ENCODE assay signal across 8 cellular contexts in the genomic region with DNA sequence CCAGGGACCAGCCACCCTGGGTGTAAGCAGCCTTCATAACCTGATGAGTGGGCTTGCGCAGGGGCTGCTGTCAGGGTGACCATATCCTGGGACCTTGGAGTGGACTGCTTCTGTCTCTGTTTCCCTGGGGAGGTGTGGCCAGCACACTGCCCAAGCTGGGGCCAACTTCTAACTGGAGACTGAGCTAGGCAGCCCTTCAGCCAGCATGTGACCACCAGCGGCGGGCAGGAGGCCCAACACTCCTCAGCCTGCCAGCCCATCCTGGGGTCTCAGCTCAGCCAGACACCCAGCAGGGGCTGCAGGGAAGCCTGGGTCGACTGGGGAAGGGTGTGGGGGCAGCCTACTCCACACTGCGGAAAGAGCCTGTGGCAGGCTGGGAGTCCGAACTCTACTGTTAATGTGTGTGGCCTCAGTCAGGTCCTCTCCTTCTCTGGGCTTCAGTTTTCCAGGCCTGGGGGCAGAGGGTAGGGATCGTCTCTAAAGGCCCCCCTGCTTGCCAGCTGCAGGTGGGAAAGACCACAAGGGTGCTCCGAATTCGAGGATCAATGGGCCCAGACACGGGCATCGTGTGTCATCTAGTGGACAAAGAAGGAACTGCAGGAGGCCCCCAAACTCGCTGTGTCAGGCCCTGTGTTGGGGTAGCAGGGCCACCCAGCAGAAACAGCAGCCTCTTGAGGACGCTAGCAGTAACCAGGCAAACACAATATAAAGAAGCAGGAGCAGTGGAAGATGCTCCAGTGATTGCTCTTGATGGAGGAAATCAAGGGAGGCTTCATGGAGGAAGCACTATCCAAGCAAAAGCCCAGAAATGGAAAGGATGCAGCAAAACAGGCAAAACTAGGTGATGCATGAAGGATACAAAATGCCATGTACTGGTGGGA. TPM values are rescaled to one million over a fixed set of nuclear protein-coding genes. Genes with fewer than 3 reads are reported as not detected.
DNase-seq lines count a peak whose midpoint lies in the region; ATAC-seq and TF ChIP-seq lines count a peak whose summit lies in the region.

No MANE protein-coding gene starts in this region.

- H3K27me3 Mint-ChIP-seq in activated naive CD4-positive, alpha-beta T cell treated with anti-CD3 and anti-CD28 coated beads for 36 hours (ENCODE audit: low read depth): no peaks in the 10 kb centered on the region

- intact Hi-C loops in activated naive CD4-positive, alpha-beta T cell treated with anti-CD3 and anti-CD28 coated beads for 36 hours (cut with micrococcal nuclease): loop anchor here (1.0 to 5.0 kb wide), 4 partner anchors 19 to 226 kb away; no protein-coding TSS in a partner anchor
- intact Hi-C loops in heart right ventricle (cut with DNase I): loop anchor here in 7 of 10 donors (1.0 to 2.0 kb wide), 4 partner anchors 18 to 35 kb away; no protein-coding TSS in a partner anchor

- 34 to 36% methylated on average over 13 of the region's 13 CpGs for WGBS in heart right ventricle, 2 donors

- no peaks in the 10 kb centered on the region for H3K9me3 ChIP-seq in heart right ventricle
- no peaks in the 10 kb centered on the region for H3K9me3 ChIP-seq in skeletal muscle tissue (ENCODE audit: control insufficient read depth in 3 of 3, low read length in 3 of 3)

- no peak overlapping the region for H3K4me3 Mint-ChIP-seq in activated naive CD4-positive, alpha-beta T cell treated with anti-CD3 and anti-CD28 coated beads for 36 hours

- peaks cover 4% of the 10 kb centered on the region for H3K4me1 Mint-ChIP-seq in activated naive CD4-positive, alpha-beta T cell treated with anti-CD3 and anti-CD28 coated beads for 36 hours (ENCODE audit: low read depth)

- H3K4me1 ChIP-seq in heart right ventricle (peaks cover 3 to 54% (median 17%) of the 10 kb centered on the region in 9 donors), skeletal muscle tissue (ENCODE audit: control insufficient read depth in 3 of 3, insufficient read depth in 3 of 3, low read length in 3 of 3) (peaks cover 20 to 58% (median 54%) of the 10 kb centered on the region in 3 donors)

- CTCF ChIA-PET in activated naive CD4-positive, alpha-beta T cell treated with anti-CD3 and anti-CD28 coated beads for 36 hours (lab: Charles Lee): interaction anchor here (0.7 to 8.5 kb wide), 18 partner anchors 7 to 443 kb away, joined by 3 to 81 read pairs (median 4); partner anchors contain the start of genes NISCH and TNNC1

- H3K9ac ChIP-seq in skeletal muscle tissue (ENCODE audit: low read depth in 1 of 3, low read length in 3 of 3): peak overlapping the region in 2 of 3 donors; percentile 45 to 50

- H3K36me3 Mint-ChIP-seq in activated naive CD4-positive, alpha-beta T cell treated with anti-CD3 and anti-CD28 coated beads for 36 hours (ENCODE audit: low read depth): no peaks in the 10 kb centered on the region

- H3K27me3 ChIP-seq in HL-60 (ENCODE audit: insufficient read depth, poor library complexity, severe bottlenecking) (no peaks in the 10 kb centered on the region), heart right ventricle (no peaks in the 10 kb centered on the region), skeletal muscle tissue (ENCODE audit: control insufficient read depth in 3 of 3, insufficient read depth in 3 of 3, low read length in 3 of 3) (no peaks in the 10 kb centered on the region)

- DNase-seq in ELR (ENCODE audit: low read depth) (peak; percentile 72), HL-60 (ENCODE audit: low read depth in 1 of 2, low spot score in 1 of 2) (peak; percentile 55 to 71), heart right ventricle (peak; percentile 54 to 73)
- peak; percentile 79 for DNase-seq in activated naive CD4-positive, alpha-beta T cell treated with anti-CD3 and anti-CD28 coated beads for 36 hours

- TF ChIP-seq CTCF in HL-60 (IDR thresholded peaks at IDR 0.05; ENCODE audit: insufficient read depth, low read length) (peak; percentile 99), heart right ventricle (IDR thresholded peaks at IDR 0.05) (peak in 8 of 9 donors; percentile 99 to 100 (median 100))

- H3K9me3 Mint-ChIP-seq in activated naive CD4-positive, alpha-beta T cell treated with anti-CD3 and anti-CD28 coated beads for 36 hours: no peaks in the 10 kb centered on the region

- H3K27ac Mint-ChIP-seq in activated naive CD4-positive, alpha-beta T cell treated with anti-CD3 and anti-CD28 coated beads for 36 hours: no peak overlapping the region

- H3K36me3 ChIP-seq in heart right ventricle (peaks cover 0 to 15% (median 0%) of the 10 kb centered on the region in 9 donors), skeletal muscle tissue (ENCODE audit: control insufficient read depth in 3 of 3, insufficient read depth in 3 of 3, low read length in 3 of 3) (peaks cover 0 to 15% (median 13%) of the 10 kb centered on the region in 3 donors)

- H3K27ac ChIP-seq in HL-60 (replicated peaks): no peak overlapping the region
- peak overlapping the region in 7 of 10 donors; percentile 28 to 68 (median 49) for H3K27ac ChIP-seq in heart right ventricle
- H3K27ac ChIP-seq in skeletal muscle tissue (ENCODE audit: low read depth, low read length): peak overlapping the region; percentile 25

- peak; percentile 67 for ATAC-seq in SK-N-SH treated with all-trans-retinoic acid at 6 μM for 48 hours
- peak; percentile 3 to 47 (median 30) for ATAC-seq in heart right ventricle
- ATAC-seq in GM19397 (IDR thresholded peaks at IDR 0.05; ENCODE audit: unreplicated experiment): no peak
- ATAC-seq in GM18870 (IDR thresholded peaks at IDR 0.05; ENCODE audit: unreplicated experiment): no peak

- H3K4me3 ChIP-seq in HL-60 (replicated peaks; ENCODE audit: insufficient read depth, low read length) (no peak overlapping the region), heart right ventricle (no peak overlapping the region), skeletal muscle tissue (ENCODE audit: low read length in 3 of 3) (no peak overlapping the region)

TF ChIP-seq in SK-N-SH treated with all-trans-retinoic acid at 6 μM for 48 hours, 23 proteins besides CTCF, POLR2A, EP300 and RAD21:
- TF ChIP-seq ZNF8 (CRISPR knock-in tag; IDR thresholded peaks at IDR 0.05): no peak
- peak; percentile 71; the same call in 1 of the 2 replicates for TF ChIP-seq ZFP3 (CRISPR knock-in tag; IDR thresholded peaks at IDR 0.05)

RNA-seq across cellular contexts. Expression of gene SEMA3G, which starts 2.0 kb away (rescaled TPM):
- not detected for total RNA-seq in activated naive CD4-positive, alpha-beta T cell treated with anti-CD3 and anti-CD28 coated beads for 36 hours
- total RNA-seq in heart right ventricle (10 to 100 TPM in 9 of 10 donors, 1 to 10 TPM in 1; 8.3 to 17.8 (median 16.2) TPM), skeletal muscle tissue (4.7 TPM)
- polyA plus RNA-seq in heart right ventricle: 10 to 100 TPM; 12.1 to 13.1 TPM

RNA-seq across cellular contexts. Expression of gene TNNC1, which starts 7.0 kb away (rescaled TPM):
- total RNA-seq in activated naive CD4-positive, alpha-beta T cell treated with anti-CD3 and anti-CD28 coated beads for 36 hours: 1 to 10 TPM; 7.2 to 7.6 TPM
- total RNA-seq in heart right ventricle (1,000 to 10,000 TPM; 6,035 to 9,296 (median 8,226) TPM), skeletal muscle tissue (461 TPM)
- polyA plus RNA-seq in heart right ventricle: over 10,000 TPM in 1 of 2 donors, 1,000 to 10,000 TPM in 1; 9,937 to 18,066 TPM

RNA-seq across cellular contexts. Expression of gene NISCH, which starts 8.5 kb away (rescaled TPM):
- total RNA-seq in activated naive CD4-positive, alpha-beta T cell treated with anti-CD3 and anti-CD28 coated beads for 36 hours: 10 to 100 TPM; 50.4 to 52.5 TPM
- total RNA-seq in heart right ventricle (10 to 100 TPM; 35.3 to 56.3 (median 41.9) TPM), skeletal muscle tissue (43.3 TPM)
- 10 to 100 TPM; 24.0 to 53.6 TPM for polyA plus RNA-seq in heart right ventricle

RNA-seq across cellular contexts. Expression of gene PHF7, which starts 36.4 kb away (rescaled TPM):
- total RNA-seq in activated naive CD4-positive, alpha-beta T cell treated with anti-CD3 and anti-CD28 coated beads for 36 hours: 10 to 100 TPM; 22.5 to 24.8 TPM
- total RNA-seq in heart right ventricle (10 to 100 TPM; 11.5 to 26.3 (median 22.4) TPM), skeletal muscle tissue (5.2 TPM)
- polyA plus RNA-seq in heart right ventricle: 1 to 10 TPM; 1.9 to 6.0 TPM

RNA-seq across cellular contexts. Expression of gene BAP1, which starts 37.1 kb away (rescaled TPM):
- total RNA-seq in activated naive CD4-positive, alpha-beta T cell treated with anti-CD3 and anti-CD28 coated beads for 36 hours: 10 to 100 TPM; 87.0 to 89.3 TPM
- total RNA-seq in heart right ventricle: 10 to 100 TPM; 37.1 to 58.2 (median 46.1) TPM
- 10 to 100 TPM; 50.6 to 51.6 TPM for polyA plus RNA-seq in heart right ventricle
- total RNA-seq in skeletal muscle tissue: 60.0 TPM

Comparison
In these comparisons a context has a peak if more than half of its experiments do, and no peak if none do; other contexts are left out.
1. ATAC-seq: peak in SK-N-SH treated with all-trans-retinoic acid at 6 μM for 48 hours (single experiment) and heart right ventricle (8 of 8); none in GM19397 (single experiment) and GM18870 (single experiment).
2. RNA of gene TNNC1, which starts 7.0 kb away (total RNA-seq): 6,035 to 9,296 TPM in heart right ventricle and 461 TPM in skeletal muscle tissue (single experiment); 7.2 to 7.6 TPM in activated naive CD4-positive, alpha-beta T cell treated with anti-CD3 and anti-CD28 coated beads for 36 hours; every median in the first group is over 10 times any median in the second.
3. Peak in every context shown above with its lines, with median percentiles within 50 percentile points of each other: DNase-seq.